ENCODE assay signal across 25 cellular contexts in the genomic region with DNA sequence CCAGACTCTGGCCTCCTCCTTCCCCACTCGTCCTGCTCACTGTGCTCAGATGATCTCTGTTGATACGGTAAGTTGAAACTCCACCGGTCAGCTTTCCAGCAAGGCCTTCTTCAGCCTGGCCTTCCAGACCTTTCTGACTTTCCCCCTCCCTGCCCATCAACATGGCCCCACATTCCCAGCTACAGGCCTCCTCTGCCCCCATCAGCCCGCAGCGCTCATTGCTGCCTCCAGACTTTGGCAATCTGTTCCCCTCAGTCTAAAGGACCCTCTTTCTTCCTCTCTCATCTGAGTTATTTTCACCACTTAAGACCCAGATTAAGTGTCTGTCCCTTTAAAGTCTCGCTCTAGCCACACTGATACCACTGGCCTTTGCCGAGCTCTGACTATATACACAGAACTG. TPM values are rescaled to one million over a fixed set of nuclear protein-coding genes. Genes with fewer than 3 reads are reported as not detected.
"Had no signal": no experiment of that assay in that cellular context is flagged by ENCODE, and none has a peak within 500 bp of the region (broad histone marks: within the 10 kb centered on the region; RNA-seq: fewer than 3 reads in every experiment).

No MANE protein-coding gene starts in this region.

- H3K4me3 ChIP-seq: ascending aorta, body of pancreas, MG63, SJSA1 had no signal

- H3K36me3 Mint-ChIP-seq: activated CD4-positive, alpha-beta memory T cell treated with anti-CD3 and anti-CD28 coated beads for 36 hours; activated naive CD4-positive, alpha-beta T cell treated with anti-CD3 and anti-CD28 coated beads, Interleukin-2, amount 50 U/mL, for 72 hours had no signal

- H3K27ac Mint-ChIP-seq: activated CD4-positive, alpha-beta memory T cell treated with anti-CD3 and anti-CD28 coated beads for 36 hours; activated CD4-positive, alpha-beta T cell treated with anti-CD3 and anti-CD28 coated beads, Interleukin-2, amount 10 ng/mL, durations not matched to agents 7 days and 5 days; activated naive CD8-positive, alpha-beta T cell treated with anti-CD3 and anti-CD28 coated beads, Interleukin-2, amount 50 U/mL, for 24 hours; T-helper 17 cell had no signal

- H3K4me1 ChIP-seq: ascending aorta, body of pancreas, SJSA1 had no signal

- H3K4me1 Mint-ChIP-seq: activated CD4-positive, alpha-beta T cell treated with anti-CD3 and anti-CD28 coated beads, Interleukin-2, amount 10 ng/mL, durations not matched to agents 7 days and 5 days; activated naive CD8-positive, alpha-beta T cell treated with anti-CD3 and anti-CD28 coated beads, Interleukin-2, amount 50 U/mL, for 24 hours; central memory CD8-positive, alpha-beta T cell had no signal

- DNase-seq: activated CD4-positive, alpha-beta memory T cell treated with anti-CD3 and anti-CD28 coated beads for 36 hours; activated CD4-positive, alpha-beta T cell treated with anti-CD3 and anti-CD28 coated beads, Interleukin-2, amount 10 ng/mL, durations not matched to agents 7 days and 5 days; activated CD4-positive, CD25-positive, alpha-beta regulatory T cell; activated CD8-positive, alpha-beta memory T cell treated with anti-CD3 and anti-CD28 coated beads for 24 hours; activated effector memory CD4-positive, alpha-beta T cell treated with anti-CD3 and anti-CD28 coated beads, Interleukin-2, amount 50 U/mL, for 16 hours; activated naive CD4-positive, alpha-beta T cell treated with Interleukin-2 at 50 U/mL for 16 hours; activated naive CD8-positive, alpha-beta T cell treated with anti-CD3 and anti-CD28 coated beads, Interleukin-2, amount 50 U/mL, for 24 hours; activated T-cell treated with anti-CD3 and anti-CD28 coated beads, Interleukin-2, amount 50 U/mL, for 4 hours; amniotic stem cell; body of pancreas; MG63; NCI-H1105; NCI-H1436; NCI-H1694 treated with DMSO at 0.1 percent for 48 hours; NCI-H2081; NCI-H510A treated with DMSO at 0.1 percent for 48 hours; NCI-H69; SHP77; T-helper 17 cell; T-helper 9 cell had no signal

- H3K27me3 Mint-ChIP-seq: activated naive CD8-positive, alpha-beta T cell treated with anti-CD3 and anti-CD28 coated beads, Interleukin-2, amount 50 U/mL, for 24 hours had no signal

- H3K27ac ChIP-seq: ascending aorta, body of pancreas, SJSA1 had no signal

- H3K36me3 ChIP-seq: ascending aorta, MG63, SJSA1 had no signal

- H3K9me3 ChIP-seq: ascending aorta, body of pancreas, MG63, SJSA1 had no signal

- ATAC-seq: activated naive CD4-positive, alpha-beta T cell treated with anti-CD3 and anti-CD28 coated beads, Interleukin-2, amount 50 U/mL, for 72 hours; activated naive CD8-positive, alpha-beta T cell treated with anti-CD3 and anti-CD28 coated beads, Interleukin-2, amount 50 U/mL, for 24 hours; activated T-cell treated with anti-CD3 and anti-CD28 coated beads, Interleukin-2, amount 50 U/mL, for 4 hours; body of pancreas; T-helper 17 cell had no signal

- H3K27me3 ChIP-seq: ascending aorta, body of pancreas, MG63 had no signal

- H3K9me3 Mint-ChIP-seq: activated CD4-positive, alpha-beta memory T cell treated with anti-CD3 and anti-CD28 coated beads for 36 hours; activated CD4-positive, alpha-beta T cell treated with anti-CD3 and anti-CD28 coated beads, Interleukin-2, amount 10 ng/mL, durations not matched to agents 7 days and 5 days; activated naive CD4-positive, alpha-beta T cell treated with anti-CD3 and anti-CD28 coated beads, Interleukin-2, amount 50 U/mL, for 72 hours; activated naive CD8-positive, alpha-beta T cell treated with anti-CD3 and anti-CD28 coated beads, Interleukin-2, amount 50 U/mL, for 24 hours; activated T-cell treated with anti-CD3 and anti-CD28 coated beads, Interleukin-2, amount 50 U/mL, for 4 hours; central memory CD8-positive, alpha-beta T cell had no signal

- H3K4me3 Mint-ChIP-seq: activated CD4-positive, alpha-beta memory T cell treated with anti-CD3 and anti-CD28 coated beads for 36 hours; activated CD4-positive, alpha-beta T cell treated with anti-CD3 and anti-CD28 coated beads, Interleukin-2, amount 10 ng/mL, durations not matched to agents 7 days and 5 days; activated naive CD8-positive, alpha-beta T cell treated with anti-CD3 and anti-CD28 coated beads, Interleukin-2, amount 50 U/mL, for 24 hours; activated T-cell treated with anti-CD3 and anti-CD28 coated beads, Interleukin-2, amount 50 U/mL, for 4 hours; central memory CD8-positive, alpha-beta T cell; T-helper 17 cell had no signal

RNA-seq across cellular contexts. Expression of a gene that starts 10.6 kb away (rescaled TPM):
- total RNA-seq: activated T-cell treated with anti-CD3 and anti-CD28 coated beads, Interleukin-2, amount 50 U/mL, for 4 hours; ascending aorta; bronchial epithelial cell; SJSA1 had no signal
